ENCODE assay signal across 8 cellular contexts in the genomic region with DNA sequence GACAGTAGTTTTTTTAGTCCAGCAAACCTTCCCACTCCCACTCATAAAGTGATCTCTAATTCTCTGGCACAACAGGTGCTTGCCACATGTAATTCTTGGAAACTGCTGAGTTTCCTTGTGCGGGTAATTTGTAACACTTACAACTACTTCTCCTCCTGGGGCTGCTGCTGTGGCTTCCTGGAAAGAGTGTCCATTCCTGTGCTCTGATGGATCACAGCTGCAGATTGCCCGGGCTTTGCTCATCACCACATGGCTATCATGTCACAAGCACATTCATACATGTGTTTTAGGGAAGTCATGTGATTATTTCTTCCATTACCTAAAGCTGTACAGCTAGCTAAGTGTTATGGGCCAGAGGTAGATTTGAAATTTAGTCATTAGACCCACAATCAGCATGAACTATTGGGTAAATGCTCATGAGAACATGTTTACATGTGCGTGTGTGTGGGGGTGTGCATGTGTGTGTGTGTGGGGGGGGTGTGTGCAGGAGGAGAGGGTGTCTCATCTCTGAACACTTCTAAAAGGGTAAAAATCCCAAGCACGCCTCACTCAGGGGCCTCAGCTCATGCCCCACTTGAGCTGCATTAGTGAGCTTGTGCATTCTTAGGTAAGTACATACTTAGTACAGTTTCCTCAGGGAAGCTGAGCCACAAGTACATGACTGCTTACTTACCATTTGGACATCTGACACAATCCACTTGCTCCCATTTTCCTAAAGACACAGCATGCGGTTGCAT.
DNase-seq lines count a peak whose midpoint lies in the region; ATAC-seq lines count a peak whose summit lies in the region.

No MANE protein-coding gene starts in this region.

- no peaks in the 10 kb centered on the region for H3K36me3 Mint-ChIP-seq in stimulated activated naive B cell treated with anti-CD40 and anti-IgM and Interleukin-4, amounts not matched to agents 10 μg/mL and 1 μg/mL and 100 μg/mL, for 72 hours

- no peaks in the 10 kb centered on the region for H3K27me3 ChIP-seq in MG63

- no peaks in the 10 kb centered on the region for H3K36me3 ChIP-seq in MG63

- no peak overlapping the region for H3K27ac Mint-ChIP-seq in stimulated activated naive B cell treated with anti-CD40 and anti-IgM and Interleukin-4, amounts not matched to agents 10 μg/mL and 1 μg/mL and 100 μg/mL, for 72 hours

- peak; percentile 21 for DNase-seq in activated CD4-positive, alpha-beta T cell treated with anti-CD3 and anti-CD28 coated beads for 48 hours
- DNase-seq in activated CD4-positive, alpha-beta T cell treated with anti-CD3 and anti-CD28 coated beads for 1 hour: no peak
- DNase-seq in MG63 (peak; percentile 67), fibroblast of the conjunctiva (ENCODE audit: low read depth) (peak; percentile 81), NCI-H2196 (lab: John Stamatoyannopoulos, UW; ENCODE audit: unreplicated experiment) (no peak), NCI-H1417 treated with DMSO at 0.1 percent for 48 hours (lab: John Stamatoyannopoulos, UW) (no peak)
- DNase-seq in stimulated activated naive B cell treated with anti-CD40 and anti-IgM and Interleukin-4, amounts not matched to agents 10 μg/mL and 1 μg/mL and 100 μg/mL, for 72 hours: no peak

- no peaks in the 10 kb centered on the region for H3K9me3 ChIP-seq in MG63

- peak overlapping the region in 1 of 2 donors; percentile 29 for H3K4me3 Mint-ChIP-seq in stimulated activated naive B cell treated with anti-CD40 and anti-IgM and Interleukin-4, amounts not matched to agents 10 μg/mL and 1 μg/mL and 100 μg/mL, for 72 hours

- peaks cover 4 to 15% of the 10 kb centered on the region in 2 donors for H3K27me3 Mint-ChIP-seq in stimulated activated naive B cell treated with anti-CD40 and anti-IgM and Interleukin-4, amounts not matched to agents 10 μg/mL and 1 μg/mL and 100 μg/mL, for 72 hours

- peak; percentile 51 to 62 for ATAC-seq in stimulated activated naive B cell treated with anti-CD40 and anti-IgM and Interleukin-4, amounts not matched to agents 10 μg/mL and 1 μg/mL and 100 μg/mL, for 72 hours (replicated peaks)
- ATAC-seq in HG03025 (IDR thresholded peaks at IDR 0.05; ENCODE audit: low FRiP score, unreplicated experiment): no peak

- H3K4me3 ChIP-seq in MG63: no peak overlapping the region

- peaks cover 7 to 10% of the 10 kb centered on the region in 2 donors for H3K4me1 Mint-ChIP-seq in stimulated activated naive B cell treated with anti-CD40 and anti-IgM and Interleukin-4, amounts not matched to agents 10 μg/mL and 1 μg/mL and 100 μg/mL, for 72 hours

- H3K9me3 Mint-ChIP-seq in stimulated activated naive B cell treated with anti-CD40 and anti-IgM and Interleukin-4, amounts not matched to agents 10 μg/mL and 1 μg/mL and 100 μg/mL, for 72 hours: no peaks in the 10 kb centered on the region

Comparison
In these comparisons a context has a peak if more than half of its experiments do, and no peak if none do; other contexts are left out.
1. DNase-seq: peak in activated CD4-positive, alpha-beta T cell treated with anti-CD3 and anti-CD28 coated beads for 48 hours (single experiment), MG63 (single experiment) and fibroblast of the conjunctiva (single experiment); none in activated CD4-positive, alpha-beta T cell treated with anti-CD3 and anti-CD28 coated beads for 1 hour (single experiment), stimulated activated naive B cell treated with anti-CD40 and anti-IgM and Interleukin-4, amounts not matched to agents 10 μg/mL and 1 μg/mL and 100 μg/mL, for 72 hours (single experiment), NCI-H2196 (single experiment) and NCI-H1417 treated with DMSO at 0.1 percent for 48 hours (single experiment).